In genomic region chr12:20250761-20251160, GRCh38 we compare ENCODE assay signal across 32 cellular contexts.
A peak's percentile ranks its signal among the peaks of the same experiment; 100 is the strongest.
DNase-seq lines count a peak whose midpoint lies in the region; ATAC-seq, FAIRE-seq and TF ChIP-seq lines count a peak whose summit lies in the region.
"Had no signal": no experiment of that assay in that cellular context is flagged by ENCODE, and none has a peak within 500 bp of the region (broad histone marks: within the 10 kb centered on the region; RNA-seq: fewer than 3 reads in every experiment).

No MANE protein-coding gene starts in this region.

- H3K9me3 ChIP-seq in A549: no peaks in the 10 kb centered on the region
- H3K9me3 ChIP-seq: BE2C had no signal

- no peak overlapping the region for H3K27ac ChIP-seq in A549
- H3K27ac ChIP-seq: 22Rv1; BLaER1; BLaER1 treated with 17β-estradiol and CSF1 and Interleukin-3, amounts not matched to agents 10 nM and 100 nM; C4-2B had no signal

- DNase-seq in A549 (ENCODE audit: low read depth in 1 of 2, low spot score in 1 of 2): no peak
- DNase-seq in activated T-cell treated with anti-CD3 and anti-CD28 coated beads, Interleukin-2, amount 50 U/mL, for 1 hour: no peak
- DNase-seq in activated naive CD4-positive, alpha-beta T cell treated with anti-CD3 and anti-CD28 coated beads, Interleukin-2, amount 50 U/mL, for 72 hours (ENCODE audit: low spot score in 2 of 2): no peak
- DNase-seq: 8988T; ACHN; AML-193; BE2C; C1 segment of cervical spinal cord; Caco-2; Calu3; CD4-positive, alpha-beta memory T cell; CD4-positive, alpha-beta T cell; CD4-positive, CD25-positive, alpha-beta regulatory T cell; CD8-positive, alpha-beta memory T cell; CD8-positive, alpha-beta T cell; COR-L47; DMS 273 treated with DMSO at 0.1 percent for 48 hours; DMS153; DMS53; DMS79; DMS79 treated with DMSO at 0.1 percent for 48 hours; DND-41; EL had no signal

- H3K27ac Mint-ChIP-seq in activated naive CD4-positive, alpha-beta T cell treated with anti-CD3 and anti-CD28 coated beads, Interleukin-2, amount 50 U/mL, for 72 hours: no peak overlapping the region
- H3K27ac Mint-ChIP-seq: B cell; CD14-positive monocyte; CD4-positive, alpha-beta T cell; CD4-positive, CD25-positive, alpha-beta regulatory T cell; CD8-positive, alpha-beta memory T cell; CD8-positive, alpha-beta T cell had no signal

- 65% methylated on average over 1 of the region's 1 CpG for WGBS in A549 (ENCODE audit: missing lambda C conversion rate)

- TF ChIP-seq RAD21 in A549 (conservative IDR thresholded peaks at IDR 0.05 in 1 of 2, IDR thresholded peaks at IDR 0.05 in 1 of 2): no peak
- no peak for TF ChIP-seq RAD21 in Ishikawa (IDR thresholded peaks at IDR 0.05; ENCODE audit: low read depth)

- no peak overlapping the region for H3K4me2 ChIP-seq in A549
- H3K4me2 ChIP-seq: BLaER1; BLaER1 treated with 17β-estradiol and CSF1 and Interleukin-3, amounts not matched to agents 10 nM and 100 nM had no signal

- POLR2A ChIA-PET in A549 (lab: Yijun Ruan, JAX): no interaction called here

- no peak for TF ChIP-seq CTCF in A549 (IDR thresholded peaks at IDR 0.05)

- CTCF ChIA-PET in A549 (lab: Yijun Ruan, JAX): no interaction called here

- peaks cover 0 to 7% of the 10 kb centered on the region in 2 donors for H3K36me3 Mint-ChIP-seq in activated naive CD4-positive, alpha-beta T cell treated with anti-CD3 and anti-CD28 coated beads, Interleukin-2, amount 50 U/mL, for 72 hours
- H3K36me3 Mint-ChIP-seq: CD14-positive monocyte; CD4-positive, alpha-beta memory T cell; CD4-positive, CD25-positive, alpha-beta regulatory T cell; CD8-positive, alpha-beta memory T cell; CD8-positive, alpha-beta T cell had no signal

- no peaks in the 10 kb centered on the region for H3K4me1 ChIP-seq in A549
- H3K4me1 ChIP-seq: BE2C; BLaER1; BLaER1 treated with 17β-estradiol and CSF1 and Interleukin-3, amounts not matched to agents 10 nM and 100 nM; Caco-2 had no signal

- TF ChIP-seq POLR2A in A549 (IDR thresholded peaks at IDR 0.05; ENCODE audit: low read length): no peak

- no peak for ATAC-seq in A549
- ATAC-seq in activated naive CD4-positive, alpha-beta T cell treated with anti-CD3 and anti-CD28 coated beads, Interleukin-2, amount 50 U/mL, for 72 hours: no peak
- ATAC-seq: CD8-positive, alpha-beta T cell had no signal

- no peak overlapping the region for H3K4me3 ChIP-seq in A549
- H3K4me3 ChIP-seq: BLaER1; BLaER1 treated with 17β-estradiol and CSF1 and Interleukin-3, amounts not matched to agents 10 nM and 100 nM had no signal

- FAIRE-seq in A549 (lab: Jason Lieb, UNC): no peak
- FAIRE-seq: A204.1, D721Med had no signal

- TF ChIP-seq EP300 in A549 (IDR thresholded peaks at IDR 0.05): no peak
- TF ChIP-seq EP300 in Ishikawa (IDR thresholded peaks at IDR 0.05; ENCODE audit: borderline replicate concordance): no peak

- peaks cover 22 to 24% of the 10 kb centered on the region in 2 donors for H3K9me3 Mint-ChIP-seq in activated naive CD4-positive, alpha-beta T cell treated with anti-CD3 and anti-CD28 coated beads, Interleukin-2, amount 50 U/mL, for 72 hours

TF ChIP-seq in A549, 52 proteins besides CTCF, POLR2A, EP300 and RAD21:
- TF ChIP-seq HDAC2 (IDR thresholded peaks at IDR 0.05) (no peak), REST (IDR thresholded peaks at IDR 0.05) (peak; percentile 39; the same call in 1 of the 2 replicates)

TF ChIP-seq in Ishikawa, 13 proteins besides CTCF, POLR2A, EP300 and RAD21:
- TF ChIP-seq REST (IDR thresholded peaks at IDR 0.05; ENCODE audit: low read depth): peak; percentile 64; the same call in 1 of the 2 replicates
- TF ChIP-seq FOXM1 (IDR thresholded peaks at IDR 0.05; ENCODE audit: borderline replicate concordance, low read depth): no peak
TF ChIP-seq in Ishikawa: peak in this region for 1.
